In genomic region chr12:89253483-89253882, GRCh38 we compare ENCODE assay signal across 24 cellular contexts.
"Had no signal": no experiment of that assay in that cellular context is flagged by ENCODE, and none has a peak within 500 bp of the region (broad histone marks: within the 10 kb centered on the region; RNA-seq: fewer than 3 reads in every experiment).

No MANE protein-coding gene starts in this region.

- H3K4me3 ChIP-seq: colonic mucosa, heart left ventricle, lung, psoas muscle, right lobe of liver, spleen, stomach, thoracic aorta, transverse colon had no signal

- H3K9me3 ChIP-seq: colonic mucosa, psoas muscle, right lobe of liver, thoracic aorta, transverse colon had no signal

- H3K27ac Mint-ChIP-seq: stimulated activated naive B cell treated with anti-CD40 and anti-IgM and Interleukin-4, amounts not matched to agents 10 μg/mL and 1 μg/mL and 100 μg/mL, for 72 hours had no signal

- H3K36me3 ChIP-seq: colonic mucosa, heart left ventricle, right lobe of liver, spleen, stomach, thoracic aorta, transverse colon had no signal

- H3K4me1 Mint-ChIP-seq: stimulated activated naive B cell treated with anti-CD40 and anti-IgM and Interleukin-4, amounts not matched to agents 10 μg/mL and 1 μg/mL and 100 μg/mL, for 72 hours had no signal

- H3K27me3 Mint-ChIP-seq: natural killer cell treated with Interleukin-12 subunit alpha and Interleukin-12 subunit beta and Interleukin-15 and Interleukin-18, amount 100 ng/mL, for 72 hours had no signal

- ATAC-seq: heart left ventricle; left colon; left ventricle myocardium superior; natural killer cell treated with Interleukin-12 subunit alpha and Interleukin-12 subunit beta and Interleukin-15 and Interleukin-18, amount 100 ng/mL, for 72 hours; psoas muscle; right lobe of liver; stimulated activated naive B cell treated with anti-CD40 and anti-IgM and Interleukin-4, amounts not matched to agents 10 μg/mL and 1 μg/mL and 100 μg/mL, for 72 hours had no signal

- H3K4me1 ChIP-seq: colonic mucosa, psoas muscle, right lobe of liver, transverse colon had no signal

- DNase-seq: colonic mucosa; dermis blood vessel endothelial cell; erythroblast; foreskin melanocyte; heart left ventricle; hippocampal formation; left colon; left ventricle myocardium superior; mesenchymal stem cell; midbrain; psoas muscle; retina; right lobe of liver; spleen; stimulated activated CD4-positive, alpha-beta T cell treated with anti-CD3 and anti-CD28 coated beads, Interleukin-15, amount 100 ng/mL, for 24 hours; stimulated activated CD4-positive, alpha-beta T cell treated with anti-CD3 and anti-CD28 coated beads, Interleukin-1b, Interleukin-23, amount 100 ng/mL, for 48 hours; stimulated activated CD4-positive, alpha-beta T cell treated with anti-CD3 and anti-CD28 coated beads, Interleukin-4, amount 100 ng/mL, for 24 hours; stimulated activated naive B cell treated with anti-CD40 and anti-IgM and Interleukin-4, amounts not matched to agents 10 μg/mL and 1 μg/mL and 100 μg/mL, for 72 hours; stomach; substantia nigra; transverse colon had no signal

- H3K27me3 ChIP-seq: colonic mucosa, heart left ventricle, right lobe of liver, spleen, stomach, transverse colon had no signal

- H3K27ac ChIP-seq: colonic mucosa, heart left ventricle, psoas muscle, right lobe of liver, stomach, thoracic aorta, transverse colon had no signal

- H3K4me3 Mint-ChIP-seq: natural killer cell treated with Interleukin-12 subunit alpha and Interleukin-12 subunit beta and Interleukin-15 and Interleukin-18, amount 100 ng/mL, for 72 hours; stimulated activated naive B cell treated with anti-CD40 and anti-IgM and Interleukin-4, amounts not matched to agents 10 μg/mL and 1 μg/mL and 100 μg/mL, for 72 hours had no signal
